26 cellular contexts compared by ENCODE assay signal in genomic region chr9:6672118-6672517, GRCh38. TPM values are rescaled to one million over a fixed set of nuclear protein-coding genes. Genes with fewer than 3 reads are reported as not detected.
"Had no signal": no experiment of that assay in that cellular context is flagged by ENCODE, and none has a peak within 500 bp of the region (broad histone marks: within the 10 kb centered on the region; RNA-seq: fewer than 3 reads in every experiment).

No MANE protein-coding gene starts in this region.

- H3K27ac ChIP-seq: ascending aorta, body of pancreas, Peyer's patch, RWPE1, SJCRH30 had no signal

- H3K4me3 Mint-ChIP-seq: activated CD8-positive, alpha-beta T cell treated with anti-CD3 and anti-CD28 coated beads for 36 hours; activated naive CD8-positive, alpha-beta T cell treated with anti-CD3 and anti-CD28 coated beads, Interleukin-2, amount 10 ng/mL, durations not matched to agents 7 days and 5 days; activated T-cell treated with anti-CD3 and anti-CD28 coated beads, Interleukin-2, amount 50 U/mL, for 72 hours had no signal

- H3K9me3 ChIP-seq: ascending aorta, body of pancreas, MG63, Peyer's patch, SJCRH30, SK-N-SH had no signal

- H3K4me1 ChIP-seq: ascending aorta, body of pancreas, Peyer's patch, SJCRH30 had no signal

- H3K27me3 ChIP-seq: ascending aorta, body of pancreas, MG63, Peyer's patch, SJCRH30 had no signal

- H3K4me3 ChIP-seq: ascending aorta, body of pancreas, MG63, Peyer's patch, SJCRH30 had no signal

- ATAC-seq: activated CD4-positive, CD25-positive, alpha-beta regulatory T cell treated with anti-CD3 and anti-CD28 coated beads, Interleukin-2, amount 50 U/mL, for 24 hours; activated CD8-positive, alpha-beta T cell treated with anti-CD3 and anti-CD28 coated beads for 36 hours; activated T-cell treated with anti-CD3 and anti-CD28 coated beads, Interleukin-2, amount 50 U/mL, for 72 hours; body of pancreas had no signal

- H3K36me3 ChIP-seq: ascending aorta, MG63, Peyer's patch, SJCRH30 had no signal

- H3K27me3 Mint-ChIP-seq: activated CD8-positive, alpha-beta T cell treated with anti-CD3 and anti-CD28 coated beads for 36 hours; activated naive CD8-positive, alpha-beta T cell treated with anti-CD3 and anti-CD28 coated beads, Interleukin-2, amount 10 ng/mL, durations not matched to agents 7 days and 5 days had no signal

- H3K36me3 Mint-ChIP-seq: activated naive CD8-positive, alpha-beta T cell treated with anti-CD3 and anti-CD28 coated beads, Interleukin-2, amount 10 ng/mL, durations not matched to agents 7 days and 5 days had no signal

- H3K27ac Mint-ChIP-seq: activated CD8-positive, alpha-beta T cell treated with anti-CD3 and anti-CD28 coated beads for 36 hours; activated naive CD8-positive, alpha-beta T cell treated with anti-CD3 and anti-CD28 coated beads, Interleukin-2, amount 10 ng/mL, durations not matched to agents 7 days and 5 days; activated T-cell treated with anti-CD3 and anti-CD28 coated beads, Interleukin-2, amount 50 U/mL, for 72 hours; activated T-helper 2 cell treated with anti-CD3 and anti-CD28 coated beads, Interferon-gamma antibody, Interleukin-2, Interleukin-4, amounts not matched to agents 10 μg/mL and 5 μg/mL and 100 μg/mL, durations not matched to agents 14 hours and 24 hours and 36 hours had no signal

- DNase-seq: activated CD4-positive, alpha-beta T cell treated with anti-CD3 and anti-CD28 coated beads for 4 hours; activated CD8-positive, alpha-beta memory T cell treated with anti-CD3 and anti-CD28 coated beads, Interleukin-2, amount 50 U/mL, for 4 hours; activated CD8-positive, alpha-beta T cell treated with anti-CD3 and anti-CD28 coated beads for 36 hours; activated naive CD4-positive, alpha-beta T cell treated with anti-CD3 and anti-CD28 coated beads, Interleukin-2, amount 50 U/mL, for 16 hours; activated naive CD8-positive, alpha-beta T cell treated with anti-CD3 and anti-CD28 coated beads, Interleukin-2, amount 10 ng/mL, durations not matched to agents 7 days and 5 days; activated T-cell treated with anti-CD3 and anti-CD28 coated beads, Interleukin-2, amount 50 U/mL, for 72 hours; body of pancreas; central memory CD4-positive, alpha-beta T cell; MG63; MV-4-11; NCI-H1092 treated with DMSO at 0.1 percent for 48 hours; NCI-H1417 treated with DMSO at 0.1 percent for 48 hours; NCI-H1694 treated with DMSO at 0.1 percent for 48 hours; NCI-H2029 treated with DMSO at 0.1 percent for 48 hours; NCI-H510A treated with DMSO at 0.1 percent for 48 hours; NCI-H69; Peyer's patch; Right ventricle myocardium superior; SJCRH30; SK-N-SH; T-helper 1 cell had no signal

- H3K9me3 Mint-ChIP-seq: activated CD8-positive, alpha-beta T cell treated with anti-CD3 and anti-CD28 coated beads for 36 hours; activated naive CD8-positive, alpha-beta T cell treated with anti-CD3 and anti-CD28 coated beads, Interleukin-2, amount 10 ng/mL, durations not matched to agents 7 days and 5 days; activated T-cell treated with anti-CD3 and anti-CD28 coated beads, Interleukin-2, amount 50 U/mL, for 72 hours; activated T-helper 2 cell treated with anti-CD3 and anti-CD28 coated beads, Interferon-gamma antibody, Interleukin-2, Interleukin-4, amounts not matched to agents 10 μg/mL and 5 μg/mL and 100 μg/mL, durations not matched to agents 14 hours and 24 hours and 36 hours had no signal

RNA-seq across cellular contexts. Expression of gene GLDC, which starts 26.6 kb away (rescaled TPM):
- total RNA-seq: activated naive CD8-positive, alpha-beta T cell treated with anti-CD3 and anti-CD28 coated beads, Interleukin-2, amount 10 ng/mL, durations not matched to agents 7 days and 5 days; body of pancreas; bronchial epithelial cell; Right ventricle myocardium superior; SJCRH30 had no signal
